In genomic region chr5:56037531-56038010, GRCh38 we compare ENCODE assay signal across 18 cellular contexts. TPM values are rescaled to one million over a fixed set of nuclear protein-coding genes. Genes with fewer than 3 reads are reported as not detected.
DNase-seq lines count a peak whose midpoint lies in the region; ATAC-seq and TF ChIP-seq lines count a peak whose summit lies in the region.
"Had no signal": no experiment of that assay in that cellular context is flagged by ENCODE, and none has a peak within 500 bp of the region (broad histone marks: within the 10 kb centered on the region; RNA-seq: fewer than 3 reads in every experiment).

No MANE protein-coding gene starts in this region.

- H3K27me3 Mint-ChIP-seq in GM23338 (ENCODE audit: insufficient read depth, low read depth, poor library complexity), result peaks cover 6% of the 10 kb centered on the region
- H3K27me3 Mint-ChIP-seq: brain had no signal

- H3K27me3 ChIP-seq in GM23338 (ENCODE audit: insufficient read depth), result no peaks in the 10 kb centered on the region
- H3K27me3 ChIP-seq in left ventricle myocardium inferior (ENCODE audit: low read depth), result peaks cover 5% of the 10 kb centered on the region
- H3K27me3 ChIP-seq in neuronal stem cell (ENCODE audit: control insufficient read depth in 3 of 3, insufficient read depth in 3 of 3, low read depth in 1 of 3, low read length in 3 of 3), result no peaks in the 10 kb centered on the region
- H3K27me3 ChIP-seq in prostate gland (replicated peaks; ENCODE audit: insufficient read depth), result no peaks in the 10 kb centered on the region
- H3K27me3 ChIP-seq: foreskin keratinocyte, upper lobe of right lung had no signal

- H3K79me1 ChIP-seq in neuronal stem cell (ENCODE audit: low read depth, low read length), result no peaks in the 10 kb centered on the region

- H3F3A ChIP-seq in GM23338 (replicated peaks; ENCODE audit: low read depth), result no peaks in the 10 kb centered on the region

- H3K14ac ChIP-seq in neuronal stem cell (ENCODE audit: low read length), result no peak overlapping the region

- no peak overlapping the region for H3K4me3 ChIP-seq in GM23338
- H3K4me3 ChIP-seq in left ventricle myocardium inferior, result no peak overlapping the region
- no peak overlapping the region for H3K4me3 ChIP-seq in neuronal stem cell (ENCODE audit: low read length in 2 of 2)
- H3K4me3 ChIP-seq in prostate gland, result no peak overlapping the region
- H3K4me3 ChIP-seq: upper lobe of right lung had no signal

- H3K36me3 ChIP-seq in GM23338 (ENCODE audit: insufficient read depth) (no peaks in the 10 kb centered on the region), left ventricle myocardium inferior (no peaks in the 10 kb centered on the region), neuronal stem cell (replicated peaks in 1 of 2; ENCODE audit: control insufficient read depth in 2 of 2, insufficient read depth in 2 of 2, low read length in 2 of 2) (peaks cover 0 to 1% of the 10 kb centered on the region in 2 donors), prostate gland (no peaks in the 10 kb centered on the region)
- H3K36me3 ChIP-seq: upper lobe of right lung had no signal

- no peak overlapping the region for H3K4me2 ChIP-seq in GM23338
- H3K4me2 ChIP-seq in neuronal stem cell (ENCODE audit: insufficient read depth, low read length, poor library complexity, severe bottlenecking), result no peak overlapping the region

- H3K9me2 ChIP-seq in GM23338 (ENCODE audit: insufficient read depth), result no peaks in the 10 kb centered on the region

- TF ChIP-seq CTCF in GM23338 (conservative IDR thresholded peaks at IDR 0.05; ENCODE audit: low read depth in 2 of 2) (no peak), left ventricle myocardium inferior (IDR thresholded peaks at IDR 0.05; ENCODE audit: borderline replicate concordance) (no peak), prostate gland (IDR thresholded peaks at IDR 0.05) (no peak), GM13976 (IDR thresholded peaks at IDR 0.05; ENCODE audit: borderline replicate concordance, control extremely low read depth, extremely low read depth, insufficient read depth, missing control alignments) (no peak)

- DNase-seq in GM23338 (ENCODE audit: low spot score) (peak; percentile 9), SK-N-DZ (ENCODE audit: low spot score) (peak; percentile 40), left ventricle myocardium inferior (peak; percentile 17), neuronal stem cell (ENCODE audit: low spot score) (no peak), prostate gland (ENCODE audit: low spot score) (no peak), NOMO-1 treated with dmso at 0.1 percent for 144 hours (lab: John Stamatoyannopoulos, UW; ENCODE audit: unreplicated experiment) (no peak), GM13976 (ENCODE audit: low spot score) (no peak)
- DNase-seq: activated CD8-positive, alpha-beta memory T cell treated with anti-CD3 and anti-CD28 coated beads for 24 hours; activated naive CD4-positive, alpha-beta T cell treated with Interleukin-2 at 50 U/mL for 16 hours; effector CD4-positive, alpha-beta T cell; foreskin keratinocyte; immature natural killer cell; NK-92 treated with Interleukin-12 subunit alpha and Interleukin-12 subunit beta, amount 100 ng/mL, for 24 hours; right cardiac atrium; stimulated activated CD4-positive, alpha-beta T cell treated with anti-CD3 and anti-CD28 coated beads, Interleukin-4, amount 100 ng/mL, for 1 hour; upper lobe of right lung had no signal

- no peak overlapping the region for H4K91ac ChIP-seq in neuronal stem cell (ENCODE audit: low read depth, low read length, poor library complexity)

- no peaks in the 10 kb centered on the region for H3K79me2 ChIP-seq in GM23338 (replicated peaks; ENCODE audit: insufficient read depth)

- H3K9me3 ChIP-seq in left ventricle myocardium inferior (replicated peaks) (no peaks in the 10 kb centered on the region), neuronal stem cell (replicated peaks in 1 of 2; ENCODE audit: control insufficient read depth in 2 of 2, insufficient read depth in 1 of 2, low read depth in 1 of 2, low read length in 2 of 2) (no peaks in the 10 kb centered on the region), prostate gland (no peaks in the 10 kb centered on the region)
- H3K9me3 ChIP-seq: upper lobe of right lung had no signal

- H4K20me1 ChIP-seq in GM23338 (replicated peaks; ENCODE audit: insufficient read depth), result no peaks in the 10 kb centered on the region

- H2BK12ac ChIP-seq in neuronal stem cell (ENCODE audit: low read length), result no peak overlapping the region

- H2AFZ ChIP-seq in GM23338 (peak overlapping the region; percentile 79), neuronal stem cell (ENCODE audit: low read length) (no peak overlapping the region)

- H3K27ac Mint-ChIP-seq in GM23338, result no peak overlapping the region
- H3K27ac Mint-ChIP-seq: brain, immature natural killer cell had no signal

- H3K4me1 Mint-ChIP-seq in GM23338, result no peaks in the 10 kb centered on the region; the same call in 2 of the 3 replicates
- H3K4me1 Mint-ChIP-seq: brain, immature natural killer cell had no signal

- H2BK15ac ChIP-seq in neuronal stem cell (ENCODE audit: low read length), result no peak overlapping the region

- H2BK120ac ChIP-seq in neuronal stem cell (ENCODE audit: low read depth, low read length), result no peak overlapping the region

- no peak overlapping the region for H3K9ac ChIP-seq in neuronal stem cell (ENCODE audit: low read depth, low read length, poor library complexity)

- peak overlapping the region; percentile 42 for H3K18ac ChIP-seq in neuronal stem cell (ENCODE audit: low read length)

- TF ChIP-seq POLR2A in prostate gland (IDR thresholded peaks at IDR 0.05), result no peak

- WGBS in neuronal stem cell (ENCODE audit: extremely low coverage in 2 of 2, insufficient read length in 2 of 2, insufficient replicate concordance in 1 of 2), 2 donors, result no CpG with 5 or more reads among the region's 4 CpGs
- WGBS in prostate gland, result 53% methylated on average over 4 of the region's 4 CpGs

- H3K23ac ChIP-seq in neuronal stem cell (ENCODE audit: low read depth, low read length, poor library complexity), result peak overlapping the region; percentile 2

- peaks cover 12% of the 10 kb centered on the region for H3K9me3 Mint-ChIP-seq in GM23338
- H3K9me3 Mint-ChIP-seq: immature natural killer cell had no signal

- ATAC-seq in GM23338 (no peak), GM19324 (IDR thresholded peaks at IDR 0.05; ENCODE audit: low FRiP score, unreplicated experiment) (no peak)
- ATAC-seq: foreskin keratinocyte, upper lobe of right lung had no signal

- intact Hi-C loops in left ventricle myocardium inferior (cut with micrococcal nuclease) (no loop called here), prostate gland (cut with DNase I) (no loop called here)

- peaks cover 5% of the 10 kb centered on the region for H3K36me3 Mint-ChIP-seq in GM23338 (ENCODE audit: low read depth)
- H3K36me3 Mint-ChIP-seq: brain, immature natural killer cell had no signal

- no peak overlapping the region for H2BK5ac ChIP-seq in neuronal stem cell (ENCODE audit: low read length)

- no peak overlapping the region for H3K4me3 Mint-ChIP-seq in GM23338
- H3K4me3 Mint-ChIP-seq: brain, immature natural killer cell had no signal

- H3K27ac ChIP-seq in GM23338 (ENCODE audit: low read depth), result no peak overlapping the region
- H3K27ac ChIP-seq in left ventricle myocardium inferior (replicated peaks), result no peak overlapping the region
- no peak overlapping the region for H3K27ac ChIP-seq in neuronal stem cell (replicated peaks; ENCODE audit: low read length)
- no peak overlapping the region for H3K27ac ChIP-seq in prostate gland
- H3K27ac ChIP-seq: foreskin keratinocyte, upper lobe of right lung had no signal

- no peak overlapping the region for H3K4ac ChIP-seq in neuronal stem cell (ENCODE audit: low read length)

- H3K4me1 ChIP-seq in GM23338 (ENCODE audit: insufficient read depth), result no peaks in the 10 kb centered on the region
- peaks cover 7% of the 10 kb centered on the region for H3K4me1 ChIP-seq in left ventricle myocardium inferior
- H3K4me1 ChIP-seq in neuronal stem cell (ENCODE audit: control insufficient read depth in 2 of 2, insufficient read depth in 1 of 2, low read depth in 1 of 2, low read length in 2 of 2), result peaks cover 0 to 5% of the 10 kb centered on the region in 2 donors
- H3K4me1 ChIP-seq in prostate gland (replicated peaks), result no peaks in the 10 kb centered on the region
- H3K4me1 ChIP-seq: foreskin keratinocyte had no signal

- H2AK5ac ChIP-seq in neuronal stem cell (ENCODE audit: low read depth, low read length), result no peak overlapping the region

- peak overlapping the region; percentile 95 for H4K8ac ChIP-seq in neuronal stem cell (ENCODE audit: low read depth, low read length)

- in situ Hi-C loops in GM13976 (cut with MboI; ENCODE audit: low sequenced_read_pairs, unreplicated experiment), result no loop called here

TF ChIP-seq in GM23338, 12 proteins besides CTCF, POLR2A, EP300 and RAD21 (continues in another document):
- TF ChIP-seq, protein P1, sequence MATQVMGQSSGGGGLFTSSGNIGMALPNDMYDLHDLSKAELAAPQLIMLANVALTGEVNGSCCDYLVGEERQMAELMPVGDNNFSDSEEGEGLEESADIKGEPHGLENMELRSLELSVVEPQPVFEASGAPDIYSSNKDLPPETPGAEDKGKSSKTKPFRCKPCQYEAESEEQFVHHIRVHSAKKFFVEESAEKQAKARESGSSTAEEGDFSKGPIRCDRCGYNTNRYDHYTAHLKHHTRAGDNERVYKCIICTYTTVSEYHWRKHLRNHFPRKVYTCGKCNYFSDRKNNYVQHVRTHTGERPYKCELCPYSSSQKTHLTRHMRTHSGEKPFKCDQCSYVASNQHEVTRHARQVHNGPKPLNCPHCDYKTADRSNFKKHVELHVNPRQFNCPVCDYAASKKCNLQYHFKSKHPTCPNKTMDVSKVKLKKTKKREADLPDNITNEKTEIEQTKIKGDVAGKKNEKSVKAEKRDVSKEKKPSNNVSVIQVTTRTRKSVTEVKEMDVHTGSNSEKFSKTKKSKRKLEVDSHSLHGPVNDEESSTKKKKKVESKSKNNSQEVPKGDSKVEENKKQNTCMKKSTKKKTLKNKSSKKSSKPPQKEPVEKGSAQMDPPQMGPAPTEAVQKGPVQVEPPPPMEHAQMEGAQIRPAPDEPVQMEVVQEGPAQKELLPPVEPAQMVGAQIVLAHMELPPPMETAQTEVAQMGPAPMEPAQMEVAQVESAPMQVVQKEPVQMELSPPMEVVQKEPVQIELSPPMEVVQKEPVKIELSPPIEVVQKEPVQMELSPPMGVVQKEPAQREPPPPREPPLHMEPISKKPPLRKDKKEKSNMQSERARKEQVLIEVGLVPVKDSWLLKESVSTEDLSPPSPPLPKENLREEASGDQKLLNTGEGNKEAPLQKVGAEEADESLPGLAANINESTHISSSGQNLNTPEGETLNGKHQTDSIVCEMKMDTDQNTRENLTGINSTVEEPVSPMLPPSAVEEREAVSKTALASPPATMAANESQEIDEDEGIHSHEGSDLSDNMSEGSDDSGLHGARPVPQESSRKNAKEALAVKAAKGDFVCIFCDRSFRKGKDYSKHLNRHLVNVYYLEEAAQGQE (IDR thresholded peaks at IDR 0.05; ENCODE audit: unreplicated experiment), result no peak

RNA-seq across cellular contexts. Expression of gene IL6ST, which starts 42.8 kb away (rescaled TPM):
- 9.8 and 11.3 TPM in 2 replicates for total RNA-seq in GM23338 (2014; rRNA removed; shearing (Covaris generic))
- 5.0 and 6.7 TPM in 2 replicates for polyA plus RNA-seq in GM23338 (2016; fragmentation: Nextera tagmentation; extraction: Ambion mirVana)
- polyA plus RNA-seq in SK-N-DZ (2014; cell fraction: cytosol; rRNA removed), result 12.0 and 13.2 TPM in 2 replicates
- polyA plus RNA-seq in SK-N-DZ (2014; cell fraction: nucleus; rRNA removed), result 8.9 and 11.2 TPM in 2 replicates
- total RNA-seq in left ventricle myocardium inferior (125 TPM), prostate gland (100 to 1,000 TPM; 186 to 228 TPM)
- polyA plus RNA-seq in neuronal stem cell (2013, experiment 1 of 2), result 19.2 TPM
- polyA plus RNA-seq in neuronal stem cell (2013, experiment 2 of 2), result 19.6 TPM

Comparison
In these comparisons a context has a peak if more than half of its experiments do, and no peak if none do; other contexts are left out.
1. DNase-seq: peak in GM23338 (single experiment), SK-N-DZ (single experiment) and left ventricle myocardium inferior (single experiment); none in neuronal stem cell (single experiment), prostate gland (single experiment), NOMO-1 treated with dmso at 0.1 percent for 144 hours (single experiment) and GM13976 (single experiment).
2. RNA of gene IL6ST, which starts 42.8 kb away (total RNA-seq): 186 to 228 TPM in prostate gland and 125 TPM in left ventricle myocardium inferior (single experiment); 9.8 to 11.3 TPM in GM23338; every median in the first group is over 10 times any median in the second.